ENCODE assay signal across 19 cellular contexts in the genomic region with DNA sequence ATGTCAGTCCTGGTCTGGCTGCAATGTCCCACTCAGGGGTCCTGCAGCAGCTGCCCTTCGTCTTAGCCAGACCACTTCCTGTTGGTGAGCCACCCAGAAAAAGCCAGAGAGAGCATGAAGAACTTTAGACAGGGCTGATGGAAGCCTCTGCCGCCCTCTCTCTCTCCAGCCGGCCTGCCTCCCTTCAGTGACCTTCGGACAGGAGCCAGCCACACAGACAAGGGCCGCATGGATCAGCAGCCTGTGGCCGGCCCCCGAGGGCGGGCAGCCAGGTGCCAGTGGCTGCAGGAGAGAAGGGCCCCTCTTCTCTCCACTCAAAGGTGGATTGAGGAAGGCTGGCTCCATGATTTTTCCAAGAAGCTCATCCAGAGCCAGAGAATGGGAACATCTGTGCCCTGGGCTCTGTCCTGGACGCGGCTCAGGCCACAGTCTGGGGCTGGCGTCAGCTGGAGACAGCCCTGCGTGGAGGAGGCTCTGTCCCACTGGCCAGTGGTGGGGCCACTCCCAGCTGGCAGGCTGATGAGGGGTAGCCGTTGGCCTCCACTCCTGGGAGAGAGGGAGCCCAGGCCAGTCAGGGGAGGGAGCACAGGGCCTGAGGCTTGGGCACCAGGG. TPM values are rescaled to one million over a fixed set of nuclear protein-coding genes. Genes with fewer than 3 reads are reported as not detected.
DNase-seq lines count a peak whose midpoint lies in the region; ATAC-seq and TF ChIP-seq lines count a peak whose summit lies in the region.
"Had no signal": no experiment of that assay in that cellular context is flagged by ENCODE, and none has a peak within 500 bp of the region (broad histone marks: within the 10 kb centered on the region; RNA-seq: fewer than 3 reads in every experiment).

No MANE protein-coding gene starts in this region.

- no peaks in the 10 kb centered on the region for H3K4me1 Mint-ChIP-seq in WTC11
- no peaks in the 10 kb centered on the region for H3K4me1 Mint-ChIP-seq in stimulated activated naive CD8-positive, alpha-beta T cell treated with anti-CD3 and anti-CD28 coated beads, Interleukin-15, amount 100 ng/mL, for 72 hours
- H3K4me1 Mint-ChIP-seq: activated CD4-positive, alpha-beta T cell treated with anti-CD3 and anti-CD28 coated beads for 36 hours; activated naive CD8-positive, alpha-beta T cell treated with anti-CD3 and anti-CD28 coated beads, Interleukin-2, amount 10 ng/mL, durations not matched to agents 7 days and 5 days; central memory CD8-positive, alpha-beta T cell; endodermal cell had no signal

- H3K27me3 Mint-ChIP-seq in WTC11 (ENCODE audit: low read depth) = peaks cover 7% of the 10 kb centered on the region
- peaks cover 6% of the 10 kb centered on the region for H3K27me3 Mint-ChIP-seq in stimulated activated naive CD8-positive, alpha-beta T cell treated with anti-CD3 and anti-CD28 coated beads, Interleukin-15, amount 100 ng/mL, for 72 hours

- DNase-seq in WTC11 (ENCODE audit: low spot score) = no peak
- DNase-seq in globus pallidus (ENCODE audit: low spot score) = peak; percentile 81
- DNase-seq in midbrain (lab: John Stamatoyannopoulos, UW) = peak; percentile 62
- DNase-seq in substantia nigra (lab: John Stamatoyannopoulos, UW) = peak in 39 of 49 donors; percentile 12 to 80 (median 63)
- DNase-seq in NOMO-1 (lab: John Stamatoyannopoulos, UW; ENCODE audit: unreplicated experiment in 2 of 2) = no peak
- DNase-seq in stimulated activated naive CD8-positive, alpha-beta T cell treated with anti-CD3 and anti-CD28 coated beads, Interleukin-15, amount 100 ng/mL, for 72 hours = no peak
- DNase-seq: activated CD4-positive, alpha-beta T cell treated with anti-CD3 and anti-CD28 coated beads for 36 hours; activated naive CD8-positive, alpha-beta T cell treated with anti-CD3 and anti-CD28 coated beads, Interleukin-2, amount 10 ng/mL, durations not matched to agents 7 days and 5 days; activated T-cell treated with anti-CD3 and anti-CD28 coated beads, Interleukin-2, amount 50 U/mL, for 24 hours; DMS53; endodermal cell; Kasumi-1; NCI-H1417 treated with DMSO at 0.1 percent for 48 hours; NCI-H446 treated with DMSO at 0.1 percent for 48 hours; T1000 had no signal

- POLR2A ChIA-PET in WTC11 (lab: Charles Lee) = no interaction called here

- peak overlapping the region; percentile 82 for H3K27ac ChIP-seq in substantia nigra (ENCODE audit: low read depth, low read length, poor library complexity, severe bottlenecking)
- H3K27ac ChIP-seq: BLaER1 had no signal

- TF ChIP-seq CTCF in WTC11 (IDR thresholded peaks at IDR 0.05) = no peak

- no peaks in the 10 kb centered on the region for H3K9me3 Mint-ChIP-seq in WTC11
- H3K9me3 Mint-ChIP-seq in stimulated activated naive CD8-positive, alpha-beta T cell treated with anti-CD3 and anti-CD28 coated beads, Interleukin-15, amount 100 ng/mL, for 72 hours = no peaks in the 10 kb centered on the region
- H3K9me3 Mint-ChIP-seq: activated naive CD8-positive, alpha-beta T cell treated with anti-CD3 and anti-CD28 coated beads, Interleukin-2, amount 10 ng/mL, durations not matched to agents 7 days and 5 days; activated T-cell treated with anti-CD3 and anti-CD28 coated beads, Interleukin-2, amount 50 U/mL, for 24 hours; central memory CD8-positive, alpha-beta T cell; endodermal cell had no signal

- no peak overlapping the region for H3K4me3 Mint-ChIP-seq in WTC11
- no peak overlapping the region for H3K4me3 Mint-ChIP-seq in stimulated activated naive CD8-positive, alpha-beta T cell treated with anti-CD3 and anti-CD28 coated beads, Interleukin-15, amount 100 ng/mL, for 72 hours
- H3K4me3 Mint-ChIP-seq: activated CD4-positive, alpha-beta T cell treated with anti-CD3 and anti-CD28 coated beads for 36 hours; activated naive CD8-positive, alpha-beta T cell treated with anti-CD3 and anti-CD28 coated beads, Interleukin-2, amount 10 ng/mL, durations not matched to agents 7 days and 5 days; activated T-cell treated with anti-CD3 and anti-CD28 coated beads, Interleukin-2, amount 50 U/mL, for 24 hours; central memory CD8-positive, alpha-beta T cell; endodermal cell had no signal

- no peaks in the 10 kb centered on the region for H3K36me3 Mint-ChIP-seq in WTC11
- H3K36me3 Mint-ChIP-seq: activated naive CD8-positive, alpha-beta T cell treated with anti-CD3 and anti-CD28 coated beads, Interleukin-2, amount 10 ng/mL, durations not matched to agents 7 days and 5 days had no signal

- H3K27ac Mint-ChIP-seq in WTC11 = no peak overlapping the region
- H3K27ac Mint-ChIP-seq in stimulated activated naive CD8-positive, alpha-beta T cell treated with anti-CD3 and anti-CD28 coated beads, Interleukin-15, amount 100 ng/mL, for 72 hours = no peak overlapping the region
- H3K27ac Mint-ChIP-seq: activated CD4-positive, alpha-beta T cell treated with anti-CD3 and anti-CD28 coated beads for 36 hours; activated naive CD8-positive, alpha-beta T cell treated with anti-CD3 and anti-CD28 coated beads, Interleukin-2, amount 10 ng/mL, durations not matched to agents 7 days and 5 days; activated T-cell treated with anti-CD3 and anti-CD28 coated beads, Interleukin-2, amount 50 U/mL, for 24 hours; endodermal cell; progenitor cell of endocrine pancreas had no signal

- CTCF ChIA-PET in WTC11 (lab: Charles Lee) = interaction anchor here (0.9 to 1.6 kb wide), 3 partner anchors 20 to 25 kb away, joined by 3 to 6 read pairs (median 3); no protein-coding TSS in a partner anchor

- ATAC-seq in WTC11 (no peak; the same call in 1 of the 2 replicates), HG03378 (IDR thresholded peaks at IDR 0.05; ENCODE audit: unreplicated experiment) (no peak)
- ATAC-seq in stimulated activated naive CD8-positive, alpha-beta T cell treated with anti-CD3 and anti-CD28 coated beads, Interleukin-15, amount 100 ng/mL, for 72 hours = no peak
- ATAC-seq: activated CD4-positive, alpha-beta T cell treated with anti-CD3 and anti-CD28 coated beads for 36 hours had no signal

TF ChIP-seq in WTC11, 78 proteins besides CTCF, POLR2A, EP300 and RAD21:
- TF ChIP-seq ESRRA (CRISPR knock-in tag; IDR thresholded peaks at IDR 0.05; ENCODE audit: borderline replicate concordance) (no peak), GABPB1 (CRISPR knock-in tag; IDR thresholded peaks at IDR 0.05) (peak; percentile 9; the same call in 1 of the 2 replicates)
TF ChIP-seq in WTC11: peak in this region for 1.

RNA-seq across cellular contexts. Expression of gene ISG20, which starts 42.9 kb away (rescaled TPM):
- total RNA-seq in WTC11 (2021) = 3.8 to 5.6 TPM (median 4.5 TPM) in 3 replicates

Comparison
In these comparisons a context has a peak if more than half of its experiments do, and no peak if none do; other contexts are left out.
1. DNase-seq: peak in globus pallidus (single experiment), midbrain (single experiment) and substantia nigra (39 of 49); none in WTC11 (single experiment), NOMO-1 (0 of 2) and stimulated activated naive CD8-positive, alpha-beta T cell treated with anti-CD3 and anti-CD28 coated beads, Interleukin-15, amount 100 ng/mL, for 72 hours (0 of 2).